25 cellular contexts compared by ENCODE assay signal in the genomic region with DNA sequence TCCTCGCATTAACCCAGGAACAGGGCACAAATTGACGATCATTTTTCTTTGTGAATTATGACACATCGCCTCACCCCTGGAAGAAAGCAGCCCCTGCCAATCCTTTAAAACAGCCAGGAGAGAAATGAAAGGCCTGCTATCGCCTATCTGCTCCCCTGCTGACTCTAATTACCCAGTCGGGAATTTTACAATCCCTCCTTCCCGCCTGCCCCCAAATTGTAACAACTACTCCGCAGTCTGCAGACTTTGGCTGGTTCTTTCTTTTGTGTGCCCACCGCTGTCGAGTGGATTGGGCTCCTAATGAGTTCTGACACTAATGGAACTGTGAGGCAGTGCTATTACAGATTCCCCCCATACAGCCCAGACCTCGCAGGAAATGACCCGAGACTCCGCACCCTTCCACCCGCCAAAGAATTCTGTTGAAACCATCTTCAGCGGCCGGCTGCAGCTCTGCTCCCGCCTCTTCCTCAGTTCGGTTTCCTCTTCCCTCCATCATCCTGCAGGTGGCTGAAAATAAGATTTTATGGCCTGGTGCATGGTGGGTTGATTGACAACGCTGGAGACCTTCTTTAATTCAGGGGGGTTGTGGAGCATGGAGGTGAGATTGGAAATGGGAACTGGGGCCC.
DNase-seq lines count a peak whose midpoint lies in the region; ATAC-seq and TF ChIP-seq lines count a peak whose summit lies in the region.
"Had no signal": no experiment of that assay in that cellular context is flagged by ENCODE, and none has a peak within 500 bp of the region (broad histone marks: within the 10 kb centered on the region; RNA-seq: fewer than 3 reads in every experiment).

No MANE protein-coding gene starts in this region.

- H3K4me3 ChIP-seq in GM23338 (no peak overlapping the region), mesendoderm (ENCODE audit: low read length) (no peak overlapping the region)
- H3K4me3 ChIP-seq in CD8-positive, alpha-beta memory T cell (ENCODE audit: low read length), result no peak overlapping the region
- H3K4me3 ChIP-seq: coronary artery, gastrocnemius medialis, hepatocyte, left lung, mucosa of descending colon, sigmoid colon had no signal

- ATAC-seq in GM23338, result peak; percentile 35
- no peak for ATAC-seq in GM18517 (IDR thresholded peaks at IDR 0.05; ENCODE audit: unreplicated experiment)
- ATAC-seq in GM18858 (IDR thresholded peaks at IDR 0.05; ENCODE audit: unreplicated experiment), result no peak
- ATAC-seq: gastrocnemius medialis, left lung, mucosa of descending colon had no signal

- no peak overlapping the region for H3K4me3 Mint-ChIP-seq in GM23338
- H3K4me3 Mint-ChIP-seq in CD8-positive, alpha-beta memory T cell, result no peak overlapping the region
- H3K4me3 Mint-ChIP-seq: activated naive CD4-positive, alpha-beta T cell treated with anti-CD3 and anti-CD28 coated beads, Interleukin-2, amount 10 ng/mL, durations not matched to agents 7 days and 5 days; neural crest cell; stimulated activated naive CD8-positive, alpha-beta T cell treated with anti-CD3 and anti-CD28 coated beads, Interleukin-15, Interleukin-2, amounts not matched to agents 100 ng/mL and 50 ng/mL, for 24 hours had no signal

- H3K79me2 ChIP-seq in GM23338 (replicated peaks; ENCODE audit: insufficient read depth), result no peaks in the 10 kb centered on the region
- no peaks in the 10 kb centered on the region for H3K79me2 ChIP-seq in mesendoderm (ENCODE audit: control insufficient read depth, insufficient read depth, low read length)
- H3K79me2 ChIP-seq: hepatocyte had no signal

- no peaks in the 10 kb centered on the region for H3F3A ChIP-seq in GM23338 (replicated peaks; ENCODE audit: low read depth)

- H3K27ac ChIP-seq in GM23338 (ENCODE audit: low read depth) (no peak overlapping the region), mesendoderm (ENCODE audit: low read depth, low read length) (peak overlapping the region; percentile 86)
- H3K27ac ChIP-seq in CD8-positive, alpha-beta memory T cell (ENCODE audit: low read depth, low read length), result no peak overlapping the region
- H3K27ac ChIP-seq: coronary artery, gastrocnemius medialis, hepatocyte, KMS-11, left lung, sigmoid colon, WERI-Rb-1 had no signal

- H2AFZ ChIP-seq in GM23338, result peak overlapping the region; percentile 80
- H2AFZ ChIP-seq: hepatocyte had no signal

- peak overlapping the region; percentile 68 for H2BK5ac ChIP-seq in mesendoderm (ENCODE audit: low read length)

- no peaks in the 10 kb centered on the region for H3K36me3 Mint-ChIP-seq in GM23338 (ENCODE audit: low read depth)
- no peaks in the 10 kb centered on the region for H3K36me3 Mint-ChIP-seq in CD8-positive, alpha-beta memory T cell
- H3K36me3 Mint-ChIP-seq: activated naive CD4-positive, alpha-beta T cell treated with anti-CD3 and anti-CD28 coated beads, Interleukin-2, amount 10 ng/mL, durations not matched to agents 7 days and 5 days; CD14-positive monocyte had no signal

- no peaks in the 10 kb centered on the region for H3K9me2 ChIP-seq in GM23338 (ENCODE audit: insufficient read depth)

- 0 out of 2 replicates have a peak overlapping the region, but pooled peaks have one; percentile 55 for H3K27ac Mint-ChIP-seq in GM23338
- no peak overlapping the region for H3K27ac Mint-ChIP-seq in CD8-positive, alpha-beta memory T cell
- H3K27ac Mint-ChIP-seq: activated naive CD4-positive, alpha-beta T cell treated with anti-CD3 and anti-CD28 coated beads, Interleukin-2, amount 10 ng/mL, durations not matched to agents 7 days and 5 days; CD14-positive monocyte; stimulated activated naive CD8-positive, alpha-beta T cell treated with anti-CD3 and anti-CD28 coated beads, Interleukin-15, Interleukin-2, amounts not matched to agents 100 ng/mL and 50 ng/mL, for 24 hours had no signal

- H2BK15ac ChIP-seq in mesendoderm (replicated peaks; ENCODE audit: low read depth), result no peak overlapping the region

- H3K23ac ChIP-seq in mesendoderm (ENCODE audit: low read length), result no peak overlapping the region

- H3K4me2 ChIP-seq in GM23338 (0 out of 2 replicates have a peak overlapping the region, but pooled peaks have one; percentile 18), mesendoderm (ENCODE audit: low read length) (no peak overlapping the region)
- H3K4me2 ChIP-seq: hepatocyte, KMS-11 had no signal

- H3K18ac ChIP-seq in mesendoderm (ENCODE audit: low read length), result peak overlapping the region; percentile 86

- POLR2A ChIA-PET in CD8-positive, alpha-beta memory T cell (lab: Charles Lee), result no interaction called here

- H3K27me3 Mint-ChIP-seq in GM23338 (ENCODE audit: insufficient read depth, low read depth, poor library complexity), result peaks cover 2% of the 10 kb centered on the region
- peaks cover 15 to 44% of the 10 kb centered on the region in 2 donors for H3K27me3 Mint-ChIP-seq in CD8-positive, alpha-beta memory T cell

- CTCF ChIA-PET in CD8-positive, alpha-beta memory T cell (lab: Charles Lee), result no interaction called here

- no peak for TF ChIP-seq CTCF in GM23338 (conservative IDR thresholded peaks at IDR 0.05; ENCODE audit: low read depth in 2 of 2)

- no peaks in the 10 kb centered on the region for H3K9me3 Mint-ChIP-seq in GM23338
- no peaks in the 10 kb centered on the region for H3K9me3 Mint-ChIP-seq in CD8-positive, alpha-beta memory T cell
- H3K9me3 Mint-ChIP-seq: activated naive CD4-positive, alpha-beta T cell treated with anti-CD3 and anti-CD28 coated beads, Interleukin-2, amount 10 ng/mL, durations not matched to agents 7 days and 5 days; neural crest cell; stimulated activated naive CD8-positive, alpha-beta T cell treated with anti-CD3 and anti-CD28 coated beads, Interleukin-15, Interleukin-2, amounts not matched to agents 100 ng/mL and 50 ng/mL, for 24 hours had no signal

- no CpG with 5 or more reads among the region's 18 CpGs for WGBS in mesendoderm (ENCODE audit: extremely low coverage, insufficient coverage, low lambda C conversion rate)

- no peaks in the 10 kb centered on the region for H3K79me1 ChIP-seq in mesendoderm (ENCODE audit: low read length)

- peak overlapping the region; percentile 66 for H4K8ac ChIP-seq in mesendoderm (ENCODE audit: low read depth, low read length)

- peak overlapping the region; percentile 36 for H2BK120ac ChIP-seq in mesendoderm (ENCODE audit: low read depth, low read length)

- peak overlapping the region; percentile 3 for H3K9ac ChIP-seq in mesendoderm (ENCODE audit: low read length)
- H3K9ac ChIP-seq: KMS-11 had no signal

- peaks cover 38% of the 10 kb centered on the region for H3K4me1 Mint-ChIP-seq in GM23338
- H3K4me1 Mint-ChIP-seq in CD8-positive, alpha-beta memory T cell, result no peaks in the 10 kb centered on the region
- H3K4me1 Mint-ChIP-seq: activated naive CD4-positive, alpha-beta T cell treated with anti-CD3 and anti-CD28 coated beads, Interleukin-2, amount 10 ng/mL, durations not matched to agents 7 days and 5 days had no signal

- no peak overlapping the region for H4K5ac ChIP-seq in mesendoderm (ENCODE audit: low read length)

- H3K9me3 ChIP-seq in CD8-positive, alpha-beta memory T cell (ENCODE audit: low read length), result no peaks in the 10 kb centered on the region
- H3K9me3 ChIP-seq: gastrocnemius medialis, left lung, mucosa of descending colon, sigmoid colon had no signal

- H3K36me3 ChIP-seq in GM23338 (ENCODE audit: insufficient read depth) (no peaks in the 10 kb centered on the region), mesendoderm (ENCODE audit: control insufficient read depth, insufficient read depth, low read length) (no peaks in the 10 kb centered on the region)
- no peaks in the 10 kb centered on the region for H3K36me3 ChIP-seq in CD8-positive, alpha-beta memory T cell (ENCODE audit: insufficient read depth, low read length)
- H3K36me3 ChIP-seq: gastrocnemius medialis, left lung, sigmoid colon, WERI-Rb-1 had no signal

- H3K4me1 ChIP-seq in GM23338 (ENCODE audit: insufficient read depth) (peaks cover 25% of the 10 kb centered on the region), mesendoderm (ENCODE audit: control insufficient read depth, low read depth, low read length) (peaks cover 10% of the 10 kb centered on the region)
- H3K4me1 ChIP-seq in CD8-positive, alpha-beta memory T cell (ENCODE audit: insufficient read depth, low read length), result no peaks in the 10 kb centered on the region
- H3K4me1 ChIP-seq: left lung had no signal

- H3K4ac ChIP-seq in mesendoderm (ENCODE audit: low read depth, low read length), result peak overlapping the region; percentile 93

- H3K27me3 ChIP-seq in GM23338 (ENCODE audit: insufficient read depth) (no peaks in the 10 kb centered on the region), mesendoderm (ENCODE audit: insufficient read depth, low read length, poor library complexity) (no peaks in the 10 kb centered on the region)
- peaks cover 5% of the 10 kb centered on the region for H3K27me3 ChIP-seq in CD8-positive, alpha-beta memory T cell (ENCODE audit: insufficient read depth, low read length, poor library complexity, severe bottlenecking)
- H3K27me3 ChIP-seq: gastrocnemius medialis, sigmoid colon had no signal

- H3K56ac ChIP-seq in mesendoderm (ENCODE audit: low read length), result peak overlapping the region; percentile 77

- no peak overlapping the region for H2AK5ac ChIP-seq in mesendoderm (ENCODE audit: low read length)

- peak; percentile 32 for DNase-seq in GM23338 (ENCODE audit: low spot score)
- DNase-seq in NCI-H128 (lab: John Stamatoyannopoulos, UW; ENCODE audit: unreplicated experiment), result peak; percentile 52
- peak; percentile 95 for DNase-seq in NCI-H748 (lab: John Stamatoyannopoulos, UW; ENCODE audit: unreplicated experiment)
- peak; percentile 93 for DNase-seq in mesendoderm
- DNase-seq in activated CD4-positive, CD25-positive, alpha-beta regulatory T cell treated with anti-CD3 and anti-CD28 coated beads, Interleukin-2, amount 50 U/mL, for 72 hours, result no peak
- DNase-seq in CD8-positive, alpha-beta memory T cell, result no peak
- DNase-seq: activated naive CD4-positive, alpha-beta T cell treated with anti-CD3 and anti-CD28 coated beads, Interleukin-2, amount 10 ng/mL, durations not matched to agents 7 days and 5 days; amygdala; gastrocnemius medialis; GOT3; left lung; mucosa of descending colon; NCI-H526 treated with DMSO at 0.1 percent for 48 hours; OCI-M1; posterior cingulate gyrus; sigmoid colon; WERI-Rb-1 had no signal

- no peaks in the 10 kb centered on the region for H4K20me1 ChIP-seq in GM23338 (replicated peaks; ENCODE audit: insufficient read depth)

TF ChIP-seq in GM23338, 12 proteins besides CTCF, POLR2A, EP300 and RAD21 (continues in another document):
- no peak for TF ChIP-seq ETS1 (IDR thresholded peaks at IDR 0.05)

Comparison
In these comparisons a context has a peak if more than half of its experiments do, and no peak if none do; other contexts are left out.
1. DNase-seq: peak in GM23338 (single experiment), NCI-H128 (single experiment), NCI-H748 (single experiment) and mesendoderm (single experiment); none in activated CD4-positive, CD25-positive, alpha-beta regulatory T cell treated with anti-CD3 and anti-CD28 coated beads, Interleukin-2, amount 50 U/mL, for 72 hours (single experiment) and CD8-positive, alpha-beta memory T cell (0 of 5).